12 cellular contexts compared by ENCODE assay signal in genomic region chr2:230328155-230328458, GRCh38. TPM values are rescaled to one million over a fixed set of nuclear protein-coding genes. Genes with fewer than 3 reads are reported as not detected.
A peak's percentile ranks its signal among the peaks of the same experiment; 100 is the strongest.
DNase-seq lines count a peak whose midpoint lies in the region; ATAC-seq and TF ChIP-seq lines count a peak whose summit lies in the region.
"Had no signal": no experiment of that assay in that cellular context is flagged by ENCODE, and none has a peak within 500 bp of the region (broad histone marks: within the 10 kb centered on the region; RNA-seq: fewer than 3 reads in every experiment).

No MANE protein-coding gene starts in this region.

- H3K9me3 Mint-ChIP-seq in central memory CD8-positive, alpha-beta T cell, result no peaks in the 10 kb centered on the region
- no peaks in the 10 kb centered on the region for H3K9me3 Mint-ChIP-seq in osteocyte (ENCODE audit: unreplicated experiment)

- peak overlapping the region; percentile 98 for H3K4me3 Mint-ChIP-seq in central memory CD8-positive, alpha-beta T cell
- peak overlapping the region; percentile 81 for H3K4me3 Mint-ChIP-seq in osteocyte (ENCODE audit: unreplicated experiment)

- H3K4me1 ChIP-seq in MM.1S (ENCODE audit: low read length), result peaks cover 4% of the 10 kb centered on the region; the same call in 1 of the 2 replicates
- H3K4me1 ChIP-seq: ascending aorta, pancreas had no signal

- H3K9me2 ChIP-seq in MM.1S (replicated peaks; ENCODE audit: insufficient read depth, low read length), result no peaks in the 10 kb centered on the region

- peak overlapping the region; percentile 98 for H3K27ac Mint-ChIP-seq in central memory CD8-positive, alpha-beta T cell (ENCODE audit: low read depth)
- H3K27ac Mint-ChIP-seq in osteocyte (ENCODE audit: unreplicated experiment), result peak overlapping the region; percentile 99

- H3K27me3 ChIP-seq in GM06990 (replicated peaks; ENCODE audit: control insufficient read depth, insufficient read depth, low read length) (no peaks in the 10 kb centered on the region), MM.1S (replicated peaks; ENCODE audit: insufficient read depth, low read length) (no peaks in the 10 kb centered on the region)
- H3K27me3 ChIP-seq: ascending aorta, pancreas had no signal

- in situ Hi-C loops in GM13976 (cut with MboI; ENCODE audit: low sequenced_read_pairs, unreplicated experiment), result no loop called here

- H2AFZ ChIP-seq in MM.1S (ENCODE audit: low read length), result no peak overlapping the region

- no peaks in the 10 kb centered on the region for H3K9me3 ChIP-seq in MM.1S (replicated peaks; ENCODE audit: insufficient read depth, low read length)
- H3K9me3 ChIP-seq: ascending aorta, pancreas had no signal

- peaks cover 15% of the 10 kb centered on the region for H3F3A ChIP-seq in MM.1S (ENCODE audit: insufficient read depth, low read length)

- H3K36me3 ChIP-seq in GM06990 (ENCODE audit: control insufficient read depth, insufficient read depth, low read length), result no peaks in the 10 kb centered on the region
- no peaks in the 10 kb centered on the region; the same call in none of the 2 replicates for H3K36me3 ChIP-seq in MM.1S (replicated peaks; ENCODE audit: insufficient read depth, low read length)
- H3K36me3 ChIP-seq: pancreas, WERI-Rb-1 had no signal

- no peak for ATAC-seq in central memory CD8-positive, alpha-beta T cell (replicated peaks; ENCODE audit: extremely low read depth, poor library complexity, severe bottlenecking)

- H4K20me1 ChIP-seq in MM.1S (ENCODE audit: insufficient read depth, low read length), result no peaks in the 10 kb centered on the region

- TF ChIP-seq CTCF in GM06990 (IDR thresholded peaks at IDR 0.05; ENCODE audit: insufficient read depth, low read length, poor library complexity, severe bottlenecking) (no peak), MM.1S (IDR thresholded peaks at IDR 0.05; ENCODE audit: low read length) (no peak), osteocyte (IDR thresholded peaks at IDR 0.05) (no peak), GM13976 (IDR thresholded peaks at IDR 0.05; ENCODE audit: borderline replicate concordance, control extremely low read depth, extremely low read depth, insufficient read depth, missing control alignments) (no peak)

- H3K9ac ChIP-seq in MM.1S (ENCODE audit: low read length), result no peak overlapping the region; the same call in 1 of the 2 replicates

- H3K4me3 ChIP-seq in GM06990 (replicated peaks; ENCODE audit: low read depth, low read length), result peak overlapping the region; percentile 69
- H3K4me3 ChIP-seq in MM.1S (ENCODE audit: low read length), result peak overlapping the region; percentile 64

- no peak overlapping the region for H3K27ac ChIP-seq in MM.1S (ENCODE audit: low read length)
- H3K27ac ChIP-seq: WERI-Rb-1 had no signal

- H3K79me2 ChIP-seq in MM.1S (ENCODE audit: low read length), result peaks cover 54% of the 10 kb centered on the region

- no peaks in the 10 kb centered on the region for H3K27me3 Mint-ChIP-seq in central memory CD8-positive, alpha-beta T cell
- no peaks in the 10 kb centered on the region for H3K27me3 Mint-ChIP-seq in osteocyte (ENCODE audit: unreplicated experiment)

- TF ChIP-seq POLR2A in erythroblast (IDR thresholded peaks at IDR 0.05; ENCODE audit: low read length), result no peak

- DNase-seq in GM06990 (ENCODE audit: extremely low read depth, insufficient read length) (no peak), MM.1S (no peak), osteocyte (ENCODE audit: extremely low spot score, unreplicated experiment) (no peak), NCI-H2227 (lab: John Stamatoyannopoulos, UW; ENCODE audit: unreplicated experiment) (no peak), GM13976 (ENCODE audit: low spot score) (no peak), erythroblast (lab: John Stamatoyannopoulos, UW) (no peak)
- no peak for DNase-seq in central memory CD8-positive, alpha-beta T cell (ENCODE audit: low spot score in 2 of 2)
- DNase-seq: kidney glomerular epithelial cell, NCI-H1105 treated with DMSO at 0.1 percent for 48 hours, pancreas, WERI-Rb-1 had no signal

- H3K4me1 Mint-ChIP-seq in central memory CD8-positive, alpha-beta T cell, result peaks cover 74% of the 10 kb centered on the region
- H3K4me1 Mint-ChIP-seq in osteocyte (ENCODE audit: unreplicated experiment), result peaks cover 53% of the 10 kb centered on the region

- H3K36me3 Mint-ChIP-seq in central memory CD8-positive, alpha-beta T cell (ENCODE audit: insufficient read depth), result peaks cover 32% of the 10 kb centered on the region
- H3K36me3 Mint-ChIP-seq in osteocyte (ENCODE audit: unreplicated experiment), result peaks cover 32% of the 10 kb centered on the region

- peak overlapping the region; percentile 95; the same call in 1 of the 2 replicates for H3K4me2 ChIP-seq in MM.1S (ENCODE audit: low read depth, low read length)

RNA-seq across cellular contexts. Expression of gene SP140L, which starts 1.1 kb away (rescaled TPM):
- 24.2 and 25.9 TPM in 2 replicates for total RNA-seq in osteocyte
